28 cellular contexts compared by ENCODE assay signal in genomic region chr15:52214553-52214952, GRCh38.
"Had no signal": no experiment of that assay in that cellular context is flagged by ENCODE, and none has a peak within 500 bp of the region (broad histone marks: within the 10 kb centered on the region; RNA-seq: fewer than 3 reads in every experiment).

No MANE protein-coding gene starts in this region.

- H3K4me2 ChIP-seq: neural progenitor cell had no signal

- H3K9me3 Mint-ChIP-seq: natural killer cell; nephron; neural progenitor cell; stimulated activated effector memory CD8-positive, alpha-beta T cell treated with anti-CD3 and anti-CD28 coated beads, Interleukin-12 subunit alpha, Interleukin-12 subunit beta, amount 100 ng/mL, for 72 hours; stimulated activated naive B cell treated with anti-CD40 and anti-IgM and Interleukin-4, amounts not matched to agents 10 μg/mL and 1 μg/mL and 100 μg/mL, for 72 hours; stimulated activated naive CD8-positive, alpha-beta T cell treated with anti-CD3 and anti-CD28 coated beads, Interleukin-15, Interleukin-2, amounts not matched to agents 100 ng/mL and 50 ng/mL, for 24 hours had no signal

- H3K27me3 ChIP-seq: neural progenitor cell, ovary, stomach, thyroid gland, tibial nerve, upper lobe of left lung, vagina had no signal

- DNase-seq: natural killer cell; occipital lobe; ovary; posterior cingulate gyrus; psoas muscle; right cardiac atrium; small intestine; stimulated activated CD4-positive, alpha-beta T cell treated with anti-CD3 and anti-CD28 coated beads, Interleukin-15, amount 100 ng/mL, for 24 hours; stimulated activated CD4-positive, alpha-beta T cell treated with anti-CD3 and anti-CD28 coated beads, Interleukin-2, amount 100 ng/mL, for 24 hours; stimulated activated CD4-positive, alpha-beta T cell treated with anti-CD3 and anti-CD28 coated beads, Interleukin-2, amount 100 ng/mL, for 48 hours; stimulated activated CD4-positive, alpha-beta T cell treated with anti-CD3 and anti-CD28 coated beads, Interleukin-4, amount 100 ng/mL, for 24 hours; stimulated activated naive B cell treated with anti-CD40 and anti-IgM and Interleukin-4, amounts not matched to agents 10 μg/mL and 1 μg/mL and 100 μg/mL, for 72 hours; stimulated activated naive CD4-positive, alpha-beta T cell treated with Interleukin-2 at 50 U/mL for 16 hours; stomach; thyroid gland; trophoblast cell; upper lobe of left lung had no signal

- H3K4me3 Mint-ChIP-seq: natural killer cell; nephron; neural progenitor cell; stimulated activated effector memory CD8-positive, alpha-beta T cell treated with anti-CD3 and anti-CD28 coated beads, Interleukin-12 subunit alpha, Interleukin-12 subunit beta, amount 100 ng/mL, for 72 hours; stimulated activated naive B cell treated with anti-CD40 and anti-IgM and Interleukin-4, amounts not matched to agents 10 μg/mL and 1 μg/mL and 100 μg/mL, for 72 hours; stimulated activated naive CD8-positive, alpha-beta T cell treated with anti-CD3 and anti-CD28 coated beads, Interleukin-15, Interleukin-2, amounts not matched to agents 100 ng/mL and 50 ng/mL, for 24 hours had no signal

- H2AFZ ChIP-seq: neural progenitor cell, parathyroid adenoma had no signal

- H3K27me3 Mint-ChIP-seq: progenitor cell of endocrine pancreas; stimulated activated naive B cell treated with anti-CD40 and anti-IgM and Interleukin-4, amounts not matched to agents 10 μg/mL and 1 μg/mL and 100 μg/mL, for 72 hours; stimulated activated naive CD8-positive, alpha-beta T cell treated with anti-CD3 and anti-CD28 coated beads, Interleukin-15, Interleukin-2, amounts not matched to agents 100 ng/mL and 50 ng/mL, for 24 hours had no signal

- H3K36me3 Mint-ChIP-seq: natural killer cell; stimulated activated effector memory CD8-positive, alpha-beta T cell treated with anti-CD3 and anti-CD28 coated beads, Interleukin-12 subunit alpha, Interleukin-12 subunit beta, amount 100 ng/mL, for 72 hours; stimulated activated naive B cell treated with anti-CD40 and anti-IgM and Interleukin-4, amounts not matched to agents 10 μg/mL and 1 μg/mL and 100 μg/mL, for 72 hours had no signal

- H3K9ac ChIP-seq: neural progenitor cell, parathyroid adenoma had no signal

- H3K36me3 ChIP-seq: neural progenitor cell, ovary, thoracic aorta, tibial nerve, vagina had no signal

- ATAC-seq: natural killer cell; psoas muscle; right cardiac atrium; sciatic nerve; stimulated activated effector memory CD8-positive, alpha-beta T cell treated with anti-CD3 and anti-CD28 coated beads, Interleukin-12 subunit alpha, Interleukin-12 subunit beta, amount 100 ng/mL, for 72 hours; stimulated activated naive B cell treated with anti-CD40 and anti-IgM and Interleukin-4, amounts not matched to agents 10 μg/mL and 1 μg/mL and 100 μg/mL, for 72 hours had no signal

- H3K27ac Mint-ChIP-seq: natural killer cell; nephron; neural progenitor cell; progenitor cell of endocrine pancreas; stimulated activated effector memory CD8-positive, alpha-beta T cell treated with anti-CD3 and anti-CD28 coated beads, Interleukin-12 subunit alpha, Interleukin-12 subunit beta, amount 100 ng/mL, for 72 hours; stimulated activated naive B cell treated with anti-CD40 and anti-IgM and Interleukin-4, amounts not matched to agents 10 μg/mL and 1 μg/mL and 100 μg/mL, for 72 hours; stimulated activated naive CD8-positive, alpha-beta T cell treated with anti-CD3 and anti-CD28 coated beads, Interleukin-15, Interleukin-2, amounts not matched to agents 100 ng/mL and 50 ng/mL, for 24 hours had no signal

- H3K79me2 ChIP-seq: parathyroid adenoma had no signal

- H3K4me3 ChIP-seq: neural progenitor cell, ovary, psoas muscle, stomach, thoracic aorta, thyroid gland, tibial nerve, upper lobe of left lung, vagina had no signal

- H3K4me1 Mint-ChIP-seq: natural killer cell, neural progenitor cell had no signal

- H3K27ac ChIP-seq: neural progenitor cell, ovary, parathyroid adenoma, psoas muscle, stomach, thoracic aorta, tibial nerve, upper lobe of left lung, vagina had no signal

- FAIRE-seq: small intestine, urothelium cell line had no signal

- H3K9me3 ChIP-seq: ovary, psoas muscle, stomach, thoracic aorta, thyroid gland, tibial nerve, upper lobe of left lung, vagina had no signal

- H3K4me1 ChIP-seq: neural progenitor cell, parathyroid adenoma, stomach, tibial nerve, upper lobe of left lung, vagina had no signal
